ENCODE assay signal across 1 cellular context in genomic region chr1:85617582-85618237, GRCh38.
TF ChIP-seq lines count a peak whose summit lies in the region.

No MANE protein-coding gene starts in this region.

TF ChIP-seq in IMR-90, 13 proteins besides CTCF, POLR2A, EP300 and RAD21 (continued from another document):
- TF ChIP-seq ELK1 (IDR thresholded peaks at IDR 0.05; ENCODE audit: borderline replicate concordance, low read depth, low read length) (no peak), SMC3 (IDR thresholded peaks at IDR 0.05; ENCODE audit: low read depth, low read length) (no peak), RFX5 (IDR thresholded peaks at IDR 0.05; ENCODE audit: low read depth, low read length) (no peak), MAZ (IDR thresholded peaks at IDR 0.05; ENCODE audit: borderline replicate concordance, low read depth, low read length) (no peak), USF2 (IDR thresholded peaks at IDR 0.05; ENCODE audit: low read depth, low read length) (no peak), CEBPB (IDR thresholded peaks at IDR 0.05; ENCODE audit: low read depth, low read length) (no peak), MXI1 (IDR thresholded peaks at IDR 0.05; ENCODE audit: borderline replicate concordance, low read depth, low read length) (no peak), BHLHE40 (IDR thresholded peaks at IDR 0.05; ENCODE audit: low read depth, low read length) (no peak; the same call in 1 of the 2 replicates), MAFK (IDR thresholded peaks at IDR 0.05; ENCODE audit: low read depth, low read length) (no peak), RCOR1 (IDR thresholded peaks at IDR 0.05; ENCODE audit: insufficient replicate concordance, low read length) (no peak), CHD1 (IDR thresholded peaks at IDR 0.05; ENCODE audit: low read depth, low read length) (no peak), FOS (IDR thresholded peaks at IDR 0.05; ENCODE audit: low read depth, low read length) (no peak)
